In genomic region chr17:21466550-21466949, GRCh38 we compare ENCODE assay signal across 25 cellular contexts.
"Had no signal": no experiment of that assay in that cellular context is flagged by ENCODE, and none has a peak within 500 bp of the region (broad histone marks: within the 10 kb centered on the region; RNA-seq: fewer than 3 reads in every experiment).

No MANE protein-coding gene starts in this region.

- DNase-seq: hippocampal formation; left colon; left lung; mesendoderm; naive thymus-derived CD4-positive, alpha-beta T cell; occipital lobe; psoas muscle; stimulated activated CD4-positive, alpha-beta T cell treated with anti-CD3 and anti-CD28 coated beads, Interleukin-12 subunit alpha, Interleukin-12 subunit beta, amount 100 ng/mL, for 4 hours; stimulated activated CD4-positive, alpha-beta T cell treated with anti-CD3 and anti-CD28 coated beads, Interleukin-15, amount 100 ng/mL, for 24 hours; stimulated activated CD4-positive, alpha-beta T cell treated with anti-CD3 and anti-CD28 coated beads, Interleukin-2, amount 100 ng/mL, for 24 hours; stimulated activated CD4-positive, alpha-beta T cell treated with anti-CD3 and anti-CD28 coated beads, Interleukin-4, amount 100 ng/mL, for 1 hour; stimulated activated naive B cell treated with anti-CD40 and anti-IgM and Interleukin-4, amounts not matched to agents 10 μg/mL and 1 μg/mL and 100 μg/mL, for 72 hours; stimulated activated naive CD8-positive, alpha-beta T cell treated with anti-CD3 and anti-CD28 coated beads, Interleukin-15, Interleukin-2, amounts not matched to agents 100 U/mL and 50 U/mL, for 24 hours; stomach; testis; thyroid gland; transverse colon; upper lobe of right lung had no signal

- H3K36me3 Mint-ChIP-seq: mesothelial cell of epicardium; naive thymus-derived CD4-positive, alpha-beta T cell; natural killer cell treated with Interleukin-12 subunit alpha and Interleukin-12 subunit beta and Interleukin-15 and Interleukin-18, amount 100 ng/mL, for 72 hours had no signal

- H3K27ac Mint-ChIP-seq: mesothelial cell of epicardium; natural killer cell treated with Interleukin-12 subunit alpha and Interleukin-12 subunit beta and Interleukin-15 and Interleukin-18, amount 100 ng/mL, for 72 hours; stimulated activated naive B cell treated with anti-CD40 and anti-IgM and Interleukin-4, amounts not matched to agents 10 μg/mL and 1 μg/mL and 100 μg/mL, for 72 hours had no signal

- H3K36me3 ChIP-seq: left lung, neutrophil, stomach, thyroid gland, transverse colon, upper lobe of right lung had no signal

- H3K9me3 Mint-ChIP-seq: mesothelial cell of epicardium; naive thymus-derived CD4-positive, alpha-beta T cell; natural killer cell treated with Interleukin-12 subunit alpha and Interleukin-12 subunit beta and Interleukin-15 and Interleukin-18, amount 100 ng/mL, for 72 hours; stimulated activated naive B cell treated with anti-CD40 and anti-IgM and Interleukin-4, amounts not matched to agents 10 μg/mL and 1 μg/mL and 100 μg/mL, for 72 hours had no signal

- H3K27ac ChIP-seq: left lung, neutrophil, parathyroid adenoma, psoas muscle, skin epidermis, stomach, testis, thyroid gland, transverse colon, upper lobe of right lung had no signal

- H3K4me1 ChIP-seq: psoas muscle had no signal

- H3K4me3 Mint-ChIP-seq: mesothelial cell of epicardium; natural killer cell treated with Interleukin-12 subunit alpha and Interleukin-12 subunit beta and Interleukin-15 and Interleukin-18, amount 100 ng/mL, for 72 hours; stimulated activated naive B cell treated with anti-CD40 and anti-IgM and Interleukin-4, amounts not matched to agents 10 μg/mL and 1 μg/mL and 100 μg/mL, for 72 hours had no signal

- H3K27me3 ChIP-seq: testis, thyroid gland, upper lobe of right lung had no signal

- ATAC-seq: left colon; left lung; naive thymus-derived CD4-positive, alpha-beta T cell; psoas muscle; sciatic nerve; stimulated activated naive B cell treated with anti-CD40 and anti-IgM and Interleukin-4, amounts not matched to agents 10 μg/mL and 1 μg/mL and 100 μg/mL, for 72 hours; stimulated activated naive CD8-positive, alpha-beta T cell treated with anti-CD3 and anti-CD28 coated beads, Interleukin-15, Interleukin-2, amounts not matched to agents 100 U/mL and 50 U/mL, for 24 hours; upper lobe of right lung had no signal

- H3K4me3 ChIP-seq: left lung, lung, psoas muscle, skin epidermis, stomach, testis, thyroid gland, transverse colon, upper lobe of right lung had no signal

- H3K9me3 ChIP-seq: left lung, neutrophil, psoas muscle, stomach, testis, thyroid gland, transverse colon, upper lobe of right lung had no signal
